In genomic region chr5:56249074-56249473, GRCh38 we compare ENCODE assay signal across 6 cellular contexts. TPM values are rescaled to one million over a fixed set of nuclear protein-coding genes. Genes with fewer than 3 reads are reported as not detected.
"Had no signal": no experiment of that assay in that cellular context is flagged by ENCODE, and none has a peak within 500 bp of the region (broad histone marks: within the 10 kb centered on the region; RNA-seq: fewer than 3 reads in every experiment).

No MANE protein-coding gene starts in this region.

RNA-seq across cellular contexts. Expression of gene ANKRD55, which starts 15.9 kb away (rescaled TPM):
- total RNA-seq: NCI-H460, OCI-LY7, PC-3, Right ventricle myocardium superior, SJSA1 had no signal
- polyA plus RNA-seq: SK-N-SH had no signal
